Comparison of ENCODE assay signal across 10 cellular contexts in the genomic region with DNA sequence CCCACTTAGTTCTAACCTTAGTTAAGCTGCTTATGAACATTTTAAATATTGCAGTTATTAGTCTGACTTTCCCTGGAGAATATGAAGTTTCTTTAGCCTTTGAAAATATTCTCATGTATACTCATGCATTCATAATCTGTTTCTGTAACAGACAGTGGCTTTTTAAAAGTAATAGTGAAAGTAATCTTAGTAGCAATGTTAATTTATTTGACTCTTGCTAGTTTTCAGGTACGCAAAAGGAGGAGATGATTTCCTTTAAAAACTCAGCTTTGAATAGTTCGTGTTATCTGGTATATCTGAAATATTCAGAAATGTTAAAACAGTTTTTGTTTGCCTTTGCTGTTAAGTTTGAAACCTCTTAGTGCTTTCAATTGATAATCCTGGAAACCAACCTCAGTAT. TPM values are rescaled to one million over a fixed set of nuclear protein-coding genes. Genes with fewer than 3 reads are reported as not detected.
A peak's percentile ranks its signal among the peaks of the same experiment; 100 is the strongest.
DNase-seq lines count a peak whose midpoint lies in the region; ATAC-seq and TF ChIP-seq lines count a peak whose summit lies in the region.
"Had no signal": no experiment of that assay in that cellular context is flagged by ENCODE, and none has a peak within 500 bp of the region (broad histone marks: within the 10 kb centered on the region; RNA-seq: fewer than 3 reads in every experiment).

No MANE protein-coding gene starts in this region.

- no peaks in the 10 kb centered on the region for H3K9me3 Mint-ChIP-seq in CD8-positive, alpha-beta memory T cell
- no peaks in the 10 kb centered on the region for H3K9me3 Mint-ChIP-seq in central memory CD8-positive, alpha-beta T cell
- no peaks in the 10 kb centered on the region for H3K9me3 Mint-ChIP-seq in nephron progenitor cell

- H4K20me1 ChIP-seq in OCI-LY3 (ENCODE audit: insufficient read depth, low read length): peaks cover 46% of the 10 kb centered on the region

- H3K36me3 ChIP-seq in CD8-positive, alpha-beta memory T cell (ENCODE audit: insufficient read depth, low read length): no peaks in the 10 kb centered on the region
- peaks cover 35% of the 10 kb centered on the region for H3K36me3 ChIP-seq in OCI-LY3 (replicated peaks; ENCODE audit: low read depth, low read length)

- peak overlapping the region; percentile 99 for H3K9ac ChIP-seq in OCI-LY3 (ENCODE audit: low read length)

- CTCF ChIA-PET in CD8-positive, alpha-beta memory T cell (lab: Charles Lee): interaction anchor here (1.3 to 3.2 kb wide), 3 partner anchors 36 to 67 kb away, joined by 3 to 8 read pairs (median 5); no protein-coding TSS in a partner anchor

- H3K4me3 ChIP-seq in CD8-positive, alpha-beta memory T cell (ENCODE audit: low read length): peak overlapping the region; percentile 27
- peak overlapping the region; percentile 86 for H3K4me3 ChIP-seq in OCI-LY3 (ENCODE audit: low read length)

- DNase-seq in CD8-positive, alpha-beta memory T cell: no peak
- DNase-seq in central memory CD8-positive, alpha-beta T cell (ENCODE audit: low spot score in 2 of 2): no peak
- no peak for DNase-seq in nephron progenitor cell
- no peak for DNase-seq in erythroblast (lab: John Stamatoyannopoulos, UW)
- no peak for DNase-seq in middle frontal gyrus (ENCODE audit: extremely low spot score, low spot score)
- no peak for DNase-seq in NCI-H526 (lab: John Stamatoyannopoulos, UW)
- DNase-seq: DMS53, NCI-H69 had no signal

- H3K27ac Mint-ChIP-seq in CD8-positive, alpha-beta memory T cell: peak overlapping the region; percentile 92 to 99 (median 96)
- H3K27ac Mint-ChIP-seq in central memory CD8-positive, alpha-beta T cell (ENCODE audit: low read depth): peak overlapping the region; percentile 87
- H3K27ac Mint-ChIP-seq in nephron progenitor cell: no peak overlapping the region

- no peaks in the 10 kb centered on the region for H3K27me3 ChIP-seq in CD8-positive, alpha-beta memory T cell (ENCODE audit: insufficient read depth, low read length, poor library complexity, severe bottlenecking)
- H3K27me3 ChIP-seq in OCI-LY3 (ENCODE audit: low read depth, low read length): no peaks in the 10 kb centered on the region

- H3K4me1 Mint-ChIP-seq in CD8-positive, alpha-beta memory T cell: peaks cover 75 to 76% (median 75%) of the 10 kb centered on the region in 3 donors
- H3K4me1 Mint-ChIP-seq in central memory CD8-positive, alpha-beta T cell: peaks cover 56% of the 10 kb centered on the region
- H3K4me1 Mint-ChIP-seq in nephron progenitor cell: peaks cover 28% of the 10 kb centered on the region

- no peak for ATAC-seq in central memory CD8-positive, alpha-beta T cell (replicated peaks; ENCODE audit: extremely low read depth, poor library complexity, severe bottlenecking)
- no peak for ATAC-seq in HG02610 (IDR thresholded peaks at IDR 0.05; ENCODE audit: unreplicated experiment)

- no peak for TF ChIP-seq CTCF in OCI-LY3 (IDR thresholded peaks at IDR 0.05; ENCODE audit: low read depth, low read length)
- TF ChIP-seq CTCF in nephron progenitor cell (IDR thresholded peaks at IDR 0.05): no peak

- H3K4me1 ChIP-seq in CD8-positive, alpha-beta memory T cell (ENCODE audit: insufficient read depth, low read length): peaks cover 74% of the 10 kb centered on the region
- H3K4me1 ChIP-seq in OCI-LY3 (ENCODE audit: low read length): peaks cover 46% of the 10 kb centered on the region

- TF ChIP-seq POLR2A in erythroblast (IDR thresholded peaks at IDR 0.05; ENCODE audit: low read length): no peak

- no peak overlapping the region for H2AFZ ChIP-seq in OCI-LY3 (ENCODE audit: low read depth, low read length)

- H3K4me3 Mint-ChIP-seq in CD8-positive, alpha-beta memory T cell: peak overlapping the region; percentile 85 to 96 (median 94)
- H3K4me3 Mint-ChIP-seq in central memory CD8-positive, alpha-beta T cell: peak overlapping the region; percentile 87
- peak overlapping the region; percentile 14 for H3K4me3 Mint-ChIP-seq in nephron progenitor cell

- peaks cover 0 to 2% of the 10 kb centered on the region in 2 donors for H3K27me3 Mint-ChIP-seq in CD8-positive, alpha-beta memory T cell
- H3K27me3 Mint-ChIP-seq in central memory CD8-positive, alpha-beta T cell: no peaks in the 10 kb centered on the region
- H3K27me3 Mint-ChIP-seq in nephron progenitor cell (ENCODE audit: low read depth, poor library complexity): no peaks in the 10 kb centered on the region

- peaks cover 0 to 40% (median 0%) of the 10 kb centered on the region in 3 donors for H3K36me3 Mint-ChIP-seq in CD8-positive, alpha-beta memory T cell
- H3K36me3 Mint-ChIP-seq in central memory CD8-positive, alpha-beta T cell (ENCODE audit: insufficient read depth): peaks cover 22% of the 10 kb centered on the region
- no peaks in the 10 kb centered on the region for H3K36me3 Mint-ChIP-seq in nephron progenitor cell (ENCODE audit: low read depth)

- peaks cover 90% of the 10 kb centered on the region for H3K79me2 ChIP-seq in OCI-LY3 (ENCODE audit: low read length)

- peak overlapping the region; percentile 96 for H3K4me2 ChIP-seq in OCI-LY3 (ENCODE audit: low read length)

- POLR2A ChIA-PET in CD8-positive, alpha-beta memory T cell (lab: Charles Lee): interaction anchor here (0.8 to 7.6 kb wide), 3 partner anchors 22 to 37 kb away, joined by 3 to 167 read pairs (median 3); no protein-coding TSS in a partner anchor

- H3K27ac ChIP-seq in CD8-positive, alpha-beta memory T cell (ENCODE audit: low read depth, low read length): peak overlapping the region; percentile 87
- H3K27ac ChIP-seq in OCI-LY3 (ENCODE audit: low read length): peak overlapping the region; percentile 96

- H3K9me3 ChIP-seq in CD8-positive, alpha-beta memory T cell (ENCODE audit: low read length): no peaks in the 10 kb centered on the region
- H3K9me3 ChIP-seq in OCI-LY3 (ENCODE audit: insufficient read depth, low read length): no peaks in the 10 kb centered on the region

RNA-seq across cellular contexts. Expression of gene ANKRD12, which starts 3.8 kb away (rescaled TPM):
- total RNA-seq in CD8-positive, alpha-beta memory T cell: 10 to 100 TPM; 66.6 to 67.6 TPM
- 109 TPM for polyA plus RNA-seq in CD8-positive, alpha-beta memory T cell

RNA-seq across cellular contexts. Expression of gene NDUFV2, which starts 37.9 kb away (rescaled TPM):
- total RNA-seq in CD8-positive, alpha-beta memory T cell: 100 to 1,000 TPM; 324 to 331 TPM
- polyA plus RNA-seq in CD8-positive, alpha-beta memory T cell: 187 TPM

Comparison
In these comparisons a context has a peak if more than half of its experiments do, and no peak if none do; other contexts are left out.
1. H3K4me3 Mint-ChIP-seq: peak in every context shown above with its lines; median percentile 94 in CD8-positive, alpha-beta memory T cell; 87 in central memory CD8-positive, alpha-beta T cell; 14 in nephron progenitor cell.